Comparison of ENCODE assay signal across 8 cellular contexts in the genomic region with DNA sequence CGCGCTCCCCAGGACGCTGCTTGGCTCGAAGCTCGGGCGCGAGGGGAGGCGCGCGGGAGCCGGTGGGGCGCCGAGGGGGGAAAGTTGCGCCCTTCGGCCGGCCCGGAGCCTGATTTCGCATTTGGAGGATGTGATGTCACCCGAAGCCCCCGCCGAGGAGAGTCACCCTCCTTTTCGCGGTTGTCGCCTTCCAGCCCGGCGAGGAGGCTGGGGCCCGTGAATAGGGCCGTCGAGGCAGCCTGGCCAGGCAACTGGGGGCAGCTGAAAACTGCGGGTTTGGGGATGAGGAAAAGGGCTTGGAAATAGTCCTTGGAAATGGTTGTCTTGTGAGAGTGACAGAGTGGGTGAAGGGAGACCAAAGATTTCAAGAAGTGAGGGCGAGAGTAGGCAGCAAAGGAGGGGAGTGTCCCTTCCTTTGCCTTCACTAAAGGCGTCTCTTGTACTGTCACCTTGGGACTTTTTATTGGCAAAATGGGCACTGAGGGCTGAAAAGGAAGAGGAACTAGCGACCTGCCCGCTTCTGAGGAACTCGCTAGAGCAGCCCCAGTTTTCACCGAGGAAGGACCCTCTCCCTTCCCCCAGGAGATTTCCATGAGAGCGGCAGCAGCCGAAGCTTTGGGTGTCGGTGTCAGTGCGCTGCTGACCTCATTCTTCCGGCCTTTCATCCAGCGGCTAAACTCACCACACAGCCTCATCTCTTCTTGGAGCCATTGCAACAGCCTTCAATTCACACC.
A peak's percentile ranks its signal among the peaks of the same experiment; 100 is the strongest.
DNase-seq lines count a peak whose midpoint lies in the region; ATAC-seq lines count a peak whose summit lies in the region.

A gene (minus strand): TSS at position 86 of the 734 bp plus-strand sequence. CDS start 88 bp downstream, outside the sequence.

- H3K4me1 Mint-ChIP-seq in stimulated activated naive CD8-positive, alpha-beta T cell treated with anti-CD3 and anti-CD28 coated beads, Interleukin-15, amount 100 ng/mL, for 72 hours = peaks cover 72% of the 10 kb centered on the region

- H3K27me3 Mint-ChIP-seq in stimulated activated naive CD8-positive, alpha-beta T cell treated with anti-CD3 and anti-CD28 coated beads, Interleukin-15, amount 100 ng/mL, for 72 hours = no peaks in the 10 kb centered on the region

- peak within 1 kb of the TSS; percentile 36 for H3K4me3 ChIP-seq in iPS-18c (ENCODE audit: insufficient read depth, low read depth, low read length)

- peak; percentile 22 to 48 for ATAC-seq in activated CD4-positive, CD25-positive, alpha-beta regulatory T cell treated with anti-CD3 and anti-CD28 coated beads, Interleukin-2, amount 50 U/mL, for 24 hours
- ATAC-seq in stimulated activated naive CD8-positive, alpha-beta T cell treated with anti-CD3 and anti-CD28 coated beads, Interleukin-15, amount 100 ng/mL, for 72 hours = peak; percentile 57
- ATAC-seq in GM21423 (IDR thresholded peaks at IDR 0.05; ENCODE audit: unreplicated experiment) = no peak

- H3K27ac Mint-ChIP-seq in stimulated activated naive CD8-positive, alpha-beta T cell treated with anti-CD3 and anti-CD28 coated beads, Interleukin-15, amount 100 ng/mL, for 72 hours = peak within 1 kb of the TSS; percentile 97 to 100

- DNase-seq in activated CD4-positive, CD25-positive, alpha-beta regulatory T cell (lab: John Stamatoyannopoulos, UW) = no peak
- DNase-seq in activated T-cell treated with anti-CD3 and anti-CD28 coated beads, Interleukin-2, amount 50 U/mL, for 1 hour = peak; percentile 68
- DNase-seq in stimulated activated naive CD8-positive, alpha-beta T cell treated with anti-CD3 and anti-CD28 coated beads, Interleukin-15, amount 100 ng/mL, for 72 hours = peak; percentile 81 to 87
- DNase-seq in NCI-H2107 (lab: John Stamatoyannopoulos, UW) (no peak), ecto neural progenitor cell (ENCODE audit: low spot score) (no peak)

- peaks cover 11 to 12% of the 10 kb centered on the region in 2 donors for H3K9me3 Mint-ChIP-seq in stimulated activated naive CD8-positive, alpha-beta T cell treated with anti-CD3 and anti-CD28 coated beads, Interleukin-15, amount 100 ng/mL, for 72 hours

- H3K4me3 Mint-ChIP-seq in stimulated activated naive CD8-positive, alpha-beta T cell treated with anti-CD3 and anti-CD28 coated beads, Interleukin-15, amount 100 ng/mL, for 72 hours = peak within 1 kb of the TSS; percentile 91 to 97

- H3K9me3 ChIP-seq in iPS-18c (ENCODE audit: control insufficient read depth, insufficient read depth, low read length) = peaks cover 6% of the 10 kb centered on the region

Comparison
In these comparisons a context has a peak if more than half of its experiments do, and no peak if none do; other contexts are left out.
1. DNase-seq: peak in activated T-cell treated with anti-CD3 and anti-CD28 coated beads, Interleukin-2, amount 50 U/mL, for 1 hour (single experiment) and stimulated activated naive CD8-positive, alpha-beta T cell treated with anti-CD3 and anti-CD28 coated beads, Interleukin-15, amount 100 ng/mL, for 72 hours (2 of 2); none in activated CD4-positive, CD25-positive, alpha-beta regulatory T cell (0 of 4), NCI-H2107 (single experiment) and ecto neural progenitor cell (single experiment).